In the genomic region with DNA sequence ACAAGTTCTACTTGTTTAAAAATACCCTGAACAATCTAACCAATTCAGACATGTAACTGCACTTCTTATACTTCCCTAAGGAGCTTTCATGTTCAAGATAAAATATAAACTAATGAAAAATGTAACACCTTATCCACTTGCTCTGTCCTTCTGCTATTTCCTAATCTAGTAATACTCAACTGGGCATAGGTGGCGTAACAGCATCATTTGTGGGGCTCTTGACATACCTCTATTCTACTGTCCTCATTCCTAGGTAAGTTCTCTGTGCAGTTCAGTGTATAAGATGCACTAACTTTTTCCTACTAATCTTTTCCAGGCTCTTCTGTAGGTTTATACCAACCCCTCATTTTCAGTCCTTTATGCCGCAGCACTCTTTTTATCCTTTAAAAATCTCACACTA, we compare ENCODE assay signal across 10 cellular contexts. TPM values are rescaled to one million over a fixed set of nuclear protein-coding genes. Genes with fewer than 3 reads are reported as not detected.
DNase-seq lines count a peak whose midpoint lies in the region; ATAC-seq and TF ChIP-seq lines count a peak whose summit lies in the region.
"Had no signal": no experiment of that assay in that cellular context is flagged by ENCODE, and none has a peak within 500 bp of the region (broad histone marks: within the 10 kb centered on the region; RNA-seq: fewer than 3 reads in every experiment).

No MANE protein-coding gene starts in this region.

- peak; percentile 29 for ATAC-seq in foreskin keratinocyte
- ATAC-seq in GM18907 (IDR thresholded peaks at IDR 0.05; ENCODE audit: unreplicated experiment): no peak
- no peak for ATAC-seq in CD8-positive, alpha-beta T cell

- no peak overlapping the region for H3K4me3 Mint-ChIP-seq in CD8-positive, alpha-beta T cell
- H3K4me3 Mint-ChIP-seq: neural crest cell had no signal

- H4K20me1 ChIP-seq in OCI-LY3 (ENCODE audit: insufficient read depth, low read length): no peaks in the 10 kb centered on the region

- H3K4me2 ChIP-seq in OCI-LY3 (ENCODE audit: low read length): no peak overlapping the region

- peaks cover 54% of the 10 kb centered on the region for H3K36me3 Mint-ChIP-seq in CD8-positive, alpha-beta T cell

- H3K4me1 ChIP-seq in OCI-LY3 (ENCODE audit: low read length) (peaks cover 5% of the 10 kb centered on the region), foreskin keratinocyte (no peaks in the 10 kb centered on the region)
- H3K4me1 ChIP-seq in CD8-positive, alpha-beta T cell (ENCODE audit: insufficient read depth, low read length): no peaks in the 10 kb centered on the region

- 0 out of 2 replicates have a peak, but pooled peaks have one; percentile 9 for TF ChIP-seq CTCF in C4-2B (conservative IDR thresholded peaks at IDR 0.05)
- peak; percentile 38 for TF ChIP-seq CTCF in GM12873 (IDR thresholded peaks at IDR 0.05; ENCODE audit: insufficient read depth, low read depth, low read length, missing control alignments)
- TF ChIP-seq CTCF in OCI-LY3 (IDR thresholded peaks at IDR 0.05; ENCODE audit: low read depth, low read length): peak; percentile 62
- peak; percentile 61 for TF ChIP-seq CTCF in foreskin keratinocyte (conservative IDR thresholded peaks at IDR 0.05)
- no peak for TF ChIP-seq CTCF in CD8-positive, alpha-beta T cell (IDR thresholded peaks at IDR 0.05)

- H3K9me3 Mint-ChIP-seq in CD8-positive, alpha-beta T cell: no peaks in the 10 kb centered on the region
- H3K9me3 Mint-ChIP-seq: neural crest cell had no signal

- no peak overlapping the region for H3K27ac ChIP-seq in C4-2B
- no peak overlapping the region for H3K27ac ChIP-seq in OCI-LY3 (ENCODE audit: low read length)
- no peak overlapping the region for H3K27ac ChIP-seq in foreskin keratinocyte
- H3K27ac ChIP-seq in CD8-positive, alpha-beta T cell (ENCODE audit: low read depth, low read length): no peak overlapping the region
- H3K27ac ChIP-seq: epithelial cell of prostate had no signal

- DNase-seq in foreskin keratinocyte (peak in 1 of 2 donors; percentile 15), head of caudate nucleus (no peak), SKM-1 (lab: John Stamatoyannopoulos, UW; ENCODE audit: unreplicated experiment) (no peak)
- DNase-seq in CD8-positive, alpha-beta T cell: no peak

- POLR2A ChIA-PET in CD8-positive, alpha-beta T cell (lab: Charles Lee): no interaction called here

- H3K27ac Mint-ChIP-seq in CD8-positive, alpha-beta T cell: no peak overlapping the region

- H3K9me3 ChIP-seq in OCI-LY3 (ENCODE audit: insufficient read depth, low read length): no peaks in the 10 kb centered on the region
- H3K9me3 ChIP-seq in CD8-positive, alpha-beta T cell (ENCODE audit: low read length): no peaks in the 10 kb centered on the region

- no peak overlapping the region for H3K4me3 ChIP-seq in OCI-LY3 (ENCODE audit: low read length)
- H3K4me3 ChIP-seq in CD8-positive, alpha-beta T cell (ENCODE audit: low read depth, low read length): no peak overlapping the region

- H3K9ac ChIP-seq in OCI-LY3 (ENCODE audit: low read length): no peak overlapping the region

- no peaks in the 10 kb centered on the region for H3K27me3 Mint-ChIP-seq in CD8-positive, alpha-beta T cell (ENCODE audit: low read depth)

- CTCF ChIA-PET in CD8-positive, alpha-beta T cell (lab: Charles Lee): no interaction called here

- intact Hi-C loops in head of caudate nucleus (cut with DNase I): no loop called here
- intact Hi-C loops in CD8-positive, alpha-beta T cell (cut with DNase I, micrococcal nuclease): loop anchor here (2.0 to 10.0 kb wide), 4 partner anchors 31 to 587 kb away; a partner anchor contains a TSS

- H3K4me1 Mint-ChIP-seq in CD8-positive, alpha-beta T cell (ENCODE audit: low read depth): no peaks in the 10 kb centered on the region
- H3K4me1 Mint-ChIP-seq: neural crest cell had no signal

- no peaks in the 10 kb centered on the region for H3K27me3 ChIP-seq in OCI-LY3 (ENCODE audit: low read depth, low read length)
- H3K27me3 ChIP-seq in foreskin keratinocyte: no peaks in the 10 kb centered on the region
- H3K27me3 ChIP-seq in CD8-positive, alpha-beta T cell (ENCODE audit: insufficient read depth, low read length): no peaks in the 10 kb centered on the region

- no peaks in the 10 kb centered on the region for H3K79me2 ChIP-seq in OCI-LY3 (ENCODE audit: low read length)

- peaks cover 29% of the 10 kb centered on the region for H3K36me3 ChIP-seq in OCI-LY3 (replicated peaks; ENCODE audit: low read depth, low read length)
- H3K36me3 ChIP-seq in CD8-positive, alpha-beta T cell (ENCODE audit: insufficient read depth, low read length): no peaks in the 10 kb centered on the region

- H2AFZ ChIP-seq in OCI-LY3 (ENCODE audit: low read depth, low read length): no peak overlapping the region

RNA-seq across cellular contexts. Expression of a gene that starts 36.7 kb away (rescaled TPM):
- total RNA-seq in foreskin keratinocyte: 28.8 and 29.8 TPM in 2 replicates
- 5.6 and 7.1 TPM in 2 replicates for polyA plus RNA-seq in foreskin keratinocyte
- total RNA-seq in CD8-positive, alpha-beta T cell: 10 to 100 TPM; 37.2 to 43.8 TPM

RNA-seq across cellular contexts. Expression of a gene that starts 56.5 kb away (rescaled TPM):
- 5.9 and 6.6 TPM in 2 replicates for total RNA-seq in foreskin keratinocyte
- 4.0 and 6.4 TPM in 2 replicates for polyA plus RNA-seq in foreskin keratinocyte
- under 1 TPM; 0.57 to 1.00 TPM for total RNA-seq in CD8-positive, alpha-beta T cell
- total RNA-seq: neural crest cell had no signal

RNA-seq across cellular contexts. Expression of a gene that starts 56.5 kb away (rescaled TPM):
- total RNA-seq in foreskin keratinocyte: 11.7 and 12.0 TPM in 2 replicates
- polyA plus RNA-seq in foreskin keratinocyte: 7.4 and 8.7 TPM in 2 replicates
- 10 to 100 TPM; 26.0 to 28.4 TPM for total RNA-seq in CD8-positive, alpha-beta T cell

RNA-seq across cellular contexts. Expression of a gene that starts 56.6 kb away (rescaled TPM):
- total RNA-seq in foreskin keratinocyte: 58.3 and 65.0 TPM in 2 replicates
- 50.2 and 56.3 TPM in 2 replicates for polyA plus RNA-seq in foreskin keratinocyte
- total RNA-seq in CD8-positive, alpha-beta T cell: 100 to 1,000 TPM; 132 to 146 TPM
